In genomic region chr9:111994831-111995458, GRCh38 we compare ENCODE assay signal across 10 cellular contexts.
DNase-seq lines count a peak whose midpoint lies in the region; ATAC-seq, FAIRE-seq and TF ChIP-seq lines count a peak whose summit lies in the region.
"Had no signal": no experiment of that assay in that cellular context is flagged by ENCODE, and none has a peak within 500 bp of the region (broad histone marks: within the 10 kb centered on the region; RNA-seq: fewer than 3 reads in every experiment).

No MANE protein-coding gene starts in this region.

- in situ Hi-C loops in KBM-7 (cut with MboI; ENCODE audit: low pct_unique_long_range_greater_than_20kb, low sequenced_read_pairs), result no loop called here

- no peak for TF ChIP-seq CTCF in dorsolateral prefrontal cortex (IDR thresholded peaks at IDR 0.05 in 54 of 56, conservative IDR thresholded peaks at IDR 0.05 in 2 of 56; ENCODE audit: low read depth in 1 of 56, partially characterized antibody in 56 of 56)

- intact Hi-C loops in dorsolateral prefrontal cortex (cut with DNase I), result no loop called here

- FAIRE-seq in GM12892 (lab: Jason Lieb, UNC), result peak; percentile 86

- H3K4me3 ChIP-seq in dorsolateral prefrontal cortex, result no peak overlapping the region
- H3K4me3 ChIP-seq: SJSA1 had no signal

- TF ChIP-seq POLR2A in GM12892 (IDR thresholded peaks at IDR 0.05; ENCODE audit: low read depth, low read length), result no peak

- DNase-seq in GM12892 (ENCODE audit: insufficient read length), result no peak
- DNase-seq in KBM-7, result peak; percentile 42
- peak; percentile 51 for DNase-seq in iris pigment epithelial cell (ENCODE audit: low read depth)
- DNase-seq in dorsolateral prefrontal cortex, result no peak
- no peak for DNase-seq in NCI-H2029 treated with DMSO at 0.1 percent for 48 hours (lab: John Stamatoyannopoulos, UW)
- DNase-seq: stimulated activated CD8-positive, alpha-beta memory T cell treated with anti-CD3 and anti-CD28 coated beads, Interleukin-4, amount 100 ng/mL, for 48 hours had no signal

- no peaks in the 10 kb centered on the region for H3K27me3 ChIP-seq in dorsolateral prefrontal cortex
- H3K27me3 ChIP-seq: SJSA1 had no signal

- ATAC-seq in GM19467 (IDR thresholded peaks at IDR 0.05; ENCODE audit: unreplicated experiment) (peak; percentile 46), GM21515 (IDR thresholded peaks at IDR 0.05; ENCODE audit: unreplicated experiment) (no peak), HG02938 (IDR thresholded peaks at IDR 0.05; ENCODE audit: unreplicated experiment) (no peak)

- no peak overlapping the region for H3K27ac ChIP-seq in dorsolateral prefrontal cortex
- H3K27ac ChIP-seq: SJSA1 had no signal

Comparison
In these comparisons a context has a peak if more than half of its experiments do, and no peak if none do; other contexts are left out.
1. DNase-seq: peak in KBM-7 (single experiment) and iris pigment epithelial cell (single experiment); none in GM12892 (single experiment), dorsolateral prefrontal cortex (0 of 10) and NCI-H2029 treated with DMSO at 0.1 percent for 48 hours (single experiment).